ENCODE assay signal across 8 cellular contexts in genomic region chr10:132962623-132963429, GRCh38. TPM values are rescaled to one million over a fixed set of nuclear protein-coding genes. Genes with fewer than 3 reads are reported as not detected.
A peak's percentile ranks its signal among the peaks of the same experiment; 100 is the strongest.
DNase-seq lines count a peak whose midpoint lies in the region; ATAC-seq and TF ChIP-seq lines count a peak whose summit lies in the region.

No MANE protein-coding gene starts in this region.

- peaks cover 5% of the 10 kb centered on the region for H3K27me3 Mint-ChIP-seq in brain

- DNase-seq in NCI-H2196 (lab: John Stamatoyannopoulos, UW; ENCODE audit: unreplicated experiment) (no peak), cerebellar cortex (ENCODE audit: low spot score) (no peak), middle frontal gyrus (ENCODE audit: extremely low spot score, low spot score) (no peak), head of caudate nucleus (no peak)

- peak overlapping the region; percentile 38 for H3K4me3 ChIP-seq in mononuclear cell (ENCODE audit: low read length)

- intact Hi-C loops in head of caudate nucleus (cut with DNase I), result no loop called here

- peaks cover 5% of the 10 kb centered on the region for H3K27me3 ChIP-seq in mononuclear cell (ENCODE audit: insufficient read depth, low read length)

- H3K9me3 Mint-ChIP-seq in brain, result peaks cover 0 to 4% (median 3%) of the 10 kb centered on the region in 5 experiments

- peak overlapping the region; percentile 75 to 86 (median 80) for H3K4me3 Mint-ChIP-seq in brain

- TF ChIP-seq CTCF in brain (conservative IDR thresholded peaks at IDR 0.05), result peak in 1 of 2 experiments; percentile 0

- no peaks in the 10 kb centered on the region for H3K9me3 ChIP-seq in mononuclear cell (ENCODE audit: low read depth, low read length)

- peak overlapping the region; percentile 16 to 89 (median 72) for H3K27ac Mint-ChIP-seq in brain

- H3K4me1 ChIP-seq in mononuclear cell (ENCODE audit: insufficient read depth, low read length), result peaks cover 10% of the 10 kb centered on the region

- H3K36me3 Mint-ChIP-seq in brain, result no peaks in the 10 kb centered on the region

- H3K4me1 Mint-ChIP-seq in brain, result peaks cover 25% of the 10 kb centered on the region

- peak; percentile 18 for ATAC-seq in GM19324 (IDR thresholded peaks at IDR 0.05; ENCODE audit: low FRiP score, unreplicated experiment)
- peak; percentile 15 for ATAC-seq in HG03103 (IDR thresholded peaks at IDR 0.05; ENCODE audit: low read depth, unreplicated experiment)

RNA-seq across cellular contexts. Expression of gene CFAP46, which starts 20.5 kb away (rescaled TPM):
- 1.3 TPM for polyA plus RNA-seq in brain (ENCODE audit: insufficient read depth, low read depth, low replicate concordance)
- under 0.01 TPM for total RNA-seq in mononuclear cell
